Comparison of ENCODE assay signal across 2 cellular contexts in the genomic region with DNA sequence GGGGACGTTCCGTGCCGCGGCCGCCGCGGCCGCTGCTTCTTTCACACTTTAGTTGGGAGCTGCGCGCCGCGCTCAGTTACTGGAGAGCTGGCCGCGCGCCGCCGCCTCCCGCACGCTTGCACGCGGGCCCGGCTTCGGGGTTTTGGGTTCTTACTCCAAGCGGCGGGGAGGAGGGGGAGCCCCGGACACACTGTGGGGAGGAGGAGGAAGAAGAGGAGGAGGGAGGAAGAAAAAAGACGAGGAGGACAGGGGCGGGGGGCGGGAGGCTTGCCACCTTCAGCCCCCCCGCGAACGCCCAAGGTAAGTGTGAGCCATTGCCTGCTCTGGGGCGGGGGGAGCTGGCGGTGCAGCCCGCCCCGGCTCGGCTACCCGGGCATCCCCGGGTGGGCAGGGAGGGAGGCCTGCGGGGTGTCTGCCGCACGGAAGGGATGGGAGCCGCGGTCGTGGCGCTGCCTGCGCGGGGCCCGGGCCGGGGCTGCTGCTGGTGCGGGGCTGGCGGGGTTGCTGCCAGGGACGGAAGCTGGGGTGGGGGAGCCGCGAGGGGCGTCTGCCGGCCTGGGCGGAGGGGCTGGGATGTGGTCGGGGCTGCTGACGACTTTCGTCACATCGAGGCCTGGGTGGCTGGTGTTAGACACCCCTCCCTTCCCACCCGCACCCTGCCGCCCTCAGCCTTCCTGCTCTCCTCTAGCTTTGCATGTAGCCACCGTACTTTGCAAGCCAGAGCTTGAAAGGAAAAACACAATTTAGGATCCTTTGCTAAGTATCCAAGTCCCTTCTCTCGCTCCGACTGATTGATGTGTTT.
TF ChIP-seq lines count a peak whose summit lies in the region.

No MANE protein-coding gene starts in this region.

TF ChIP-seq in IMR-90, 13 proteins besides CTCF, POLR2A, EP300 and RAD21:
- TF ChIP-seq, protein P1, sequence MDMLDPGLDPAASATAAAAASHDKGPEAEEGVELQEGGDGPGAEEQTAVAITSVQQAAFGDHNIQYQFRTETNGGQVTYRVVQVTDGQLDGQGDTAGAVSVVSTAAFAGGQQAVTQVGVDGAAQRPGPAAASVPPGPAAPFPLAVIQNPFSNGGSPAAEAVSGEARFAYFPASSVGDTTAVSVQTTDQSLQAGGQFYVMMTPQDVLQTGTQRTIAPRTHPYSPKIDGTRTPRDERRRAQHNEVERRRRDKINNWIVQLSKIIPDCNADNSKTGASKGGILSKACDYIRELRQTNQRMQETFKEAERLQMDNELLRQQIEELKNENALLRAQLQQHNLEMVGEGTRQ (IDR thresholded peaks at IDR 0.05; ENCODE audit: low read depth, low read length), result no peak
- TF ChIP-seq MXI1 (IDR thresholded peaks at IDR 0.05; ENCODE audit: borderline replicate concordance, low read depth, low read length) (0 out of 2 replicates have a peak, but pooled peaks have one; percentile 8), FOS (IDR thresholded peaks at IDR 0.05; ENCODE audit: low read depth, low read length) (no peak)

TF ChIP-seq in endothelial cell of umbilical vein, 7 proteins besides CTCF, POLR2A, EP300 and RAD21:
- TF ChIP-seq, protein P2, sequence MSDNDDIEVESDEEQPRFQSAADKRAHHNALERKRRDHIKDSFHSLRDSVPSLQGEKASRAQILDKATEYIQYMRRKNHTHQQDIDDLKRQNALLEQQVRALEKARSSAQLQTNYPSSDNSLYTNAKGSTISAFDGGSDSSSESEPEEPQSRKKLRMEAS (IDR thresholded peaks at IDR 0.05; ENCODE audit: insufficient read depth, insufficient read length), result no peak
- TF ChIP-seq FOS (IDR thresholded peaks at IDR 0.05; ENCODE audit: borderline replicate concordance, insufficient read depth, low read length), result no peak
- no peak for TF ChIP-seq MYC (IDR thresholded peaks at IDR 0.05; ENCODE audit: low read depth, low read length)
- no peak for TF ChIP-seq JUN (IDR thresholded peaks at IDR 0.05; ENCODE audit: borderline replicate concordance, insufficient read depth, insufficient read length, low read depth)
- no peak for TF ChIP-seq GATA2 (IDR thresholded peaks at IDR 0.05; ENCODE audit: insufficient read depth, insufficient read length, low read depth, low read length)
- TF ChIP-seq POLR2AphosphoS5 (IDR thresholded peaks at IDR 0.05; ENCODE audit: insufficient read depth, low read depth, low read length), result no peak
- no peak for TF ChIP-seq EZH2 (IDR thresholded peaks at IDR 0.05; ENCODE audit: borderline replicate concordance, low read depth, low read length, severe bottlenecking)
